In the genomic region with DNA sequence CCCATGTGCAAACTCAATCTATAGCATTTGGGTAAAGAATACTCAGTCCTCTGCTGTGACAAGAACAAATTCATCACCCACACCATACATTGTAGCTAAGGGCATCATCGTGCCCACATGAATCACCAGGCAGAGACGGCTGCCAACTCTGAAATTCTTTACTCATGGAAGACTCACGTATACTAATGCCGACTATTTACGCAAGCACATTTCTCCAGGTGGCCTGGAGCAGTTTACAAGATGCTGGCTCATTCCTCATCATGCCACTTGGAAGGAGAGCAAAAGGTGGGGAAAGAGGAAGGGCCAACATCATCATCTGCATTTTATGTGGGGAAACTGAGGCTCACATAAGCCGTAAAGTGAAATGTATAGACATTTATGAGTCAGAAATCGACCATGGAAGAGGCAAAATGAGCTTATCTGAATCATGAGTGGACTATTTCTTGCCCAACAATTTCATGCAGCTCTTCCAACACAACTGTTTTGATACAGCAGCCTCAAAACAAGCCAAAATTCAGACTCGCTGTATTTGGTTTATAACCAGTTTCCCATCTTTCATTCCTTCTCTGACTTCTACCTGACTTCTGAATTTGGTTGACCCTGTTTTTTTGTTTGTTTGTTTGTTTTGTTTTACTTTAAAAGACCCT, we compare ENCODE assay signal across 15 cellular contexts.
DNase-seq lines count a peak whose midpoint lies in the region; ATAC-seq and TF ChIP-seq lines count a peak whose summit lies in the region.
"Had no signal": no experiment of that assay in that cellular context is flagged by ENCODE, and none has a peak within 500 bp of the region (broad histone marks: within the 10 kb centered on the region; RNA-seq: fewer than 3 reads in every experiment).

No MANE protein-coding gene starts in this region.

- TF ChIP-seq CTCF in MCF 10A (IDR thresholded peaks at IDR 0.05; ENCODE audit: unreplicated experiment) (no peak), lung (IDR thresholded peaks at IDR 0.05; ENCODE audit: control extremely low read depth, extremely low read depth) (no peak), tibial nerve (IDR thresholded peaks at IDR 0.05) (no peak), omental fat pad (IDR thresholded peaks at IDR 0.05) (no peak)

- no peaks in the 10 kb centered on the region for H3K36me3 Mint-ChIP-seq in MCF 10A (ENCODE audit: insufficient read depth, unreplicated experiment)
- H3K36me3 Mint-ChIP-seq in activated T-helper 2 cell treated with anti-CD3 and anti-CD28 coated beads, Interferon-gamma antibody, Interleukin-2, Interleukin-4, amounts not matched to agents 10 μg/mL and 5 μg/mL and 100 μg/mL, durations not matched to agents 14 hours and 24 hours and 36 hours (ENCODE audit: low read depth) = no peaks in the 10 kb centered on the region
- H3K36me3 Mint-ChIP-seq: mesothelial cell of epicardium had no signal

- peak overlapping the region; percentile 98 for H3K27ac Mint-ChIP-seq in MCF 10A (ENCODE audit: low read depth, unreplicated experiment)
- H3K27ac Mint-ChIP-seq in activated T-helper 2 cell treated with anti-CD3 and anti-CD28 coated beads, Interferon-gamma antibody, Interleukin-2, Interleukin-4, amounts not matched to agents 10 μg/mL and 5 μg/mL and 100 μg/mL, durations not matched to agents 14 hours and 24 hours and 36 hours = no peak overlapping the region
- H3K27ac Mint-ChIP-seq: CD4-positive, alpha-beta T cell; HFFc6; mesothelial cell of epicardium had no signal

- TF ChIP-seq EP300 in tibial nerve (IDR thresholded peaks at IDR 0.05) = no peak

- POLR2A ChIA-PET in MCF 10A (lab: Yijun Ruan, JAX) = interaction anchor here (0.6 to 8.1 kb wide), 29 partner anchors 10 to 312 kb away, joined by 3 to 80 read pairs (median 5); partner anchors contain the start of genes CCDC122 and LACC1

- H3K4me1 Mint-ChIP-seq in MCF 10A (ENCODE audit: insufficient read depth, unreplicated experiment) = peaks cover 21% of the 10 kb centered on the region
- no peaks in the 10 kb centered on the region for H3K4me1 Mint-ChIP-seq in activated T-helper 2 cell treated with anti-CD3 and anti-CD28 coated beads, Interferon-gamma antibody, Interleukin-2, Interleukin-4, amounts not matched to agents 10 μg/mL and 5 μg/mL and 100 μg/mL, durations not matched to agents 14 hours and 24 hours and 36 hours (ENCODE audit: low read depth)

- CTCF ChIA-PET in MCF 10A (lab: Yijun Ruan, JAX) = interaction anchor here (0.6 to 1.4 kb wide), 4 partner anchors 12 to 608 kb away, joined by 3 to 5 read pairs (median 4); no protein-coding TSS in a partner anchor

- H3K9me3 Mint-ChIP-seq in MCF 10A (ENCODE audit: unreplicated experiment) = no peaks in the 10 kb centered on the region
- H3K9me3 Mint-ChIP-seq in activated T-helper 2 cell treated with anti-CD3 and anti-CD28 coated beads, Interferon-gamma antibody, Interleukin-2, Interleukin-4, amounts not matched to agents 10 μg/mL and 5 μg/mL and 100 μg/mL, durations not matched to agents 14 hours and 24 hours and 36 hours = no peaks in the 10 kb centered on the region
- H3K9me3 Mint-ChIP-seq: CD4-positive, alpha-beta T cell; HFFc6; mesothelial cell of epicardium had no signal

- H3K4me3 ChIP-seq in lung = no peak overlapping the region
- no peak overlapping the region for H3K4me3 ChIP-seq in tibial nerve

- H3K27ac ChIP-seq in lung (ENCODE audit: low read depth in 1 of 2, low read length in 1 of 2) = no peak overlapping the region
- peak overlapping the region in 3 of 4 donors; percentile 37 to 73 (median 39) for H3K27ac ChIP-seq in tibial nerve
- H3K27ac ChIP-seq: brain microvascular endothelial cell had no signal

- H3K36me3 ChIP-seq in lung (ENCODE audit: control insufficient read depth in 2 of 2, insufficient read depth in 2 of 2, low read length in 2 of 2) (no peaks in the 10 kb centered on the region), tibial nerve (no peaks in the 10 kb centered on the region)
- H3K36me3 ChIP-seq: brain microvascular endothelial cell had no signal

- ATAC-seq in lung (ENCODE audit: insufficient read depth, low FRiP score) (no peak), omental fat pad (ENCODE audit: low FRiP score) (no peak), GM19463 (IDR thresholded peaks at IDR 0.05; ENCODE audit: unreplicated experiment) (no peak)

- H3K27me3 ChIP-seq in lung (ENCODE audit: control insufficient read depth, insufficient read depth) = no peaks in the 10 kb centered on the region
- no peaks in the 10 kb centered on the region for H3K27me3 ChIP-seq in tibial nerve
- H3K27me3 ChIP-seq: brain microvascular endothelial cell had no signal

- peak; percentile 95 for DNase-seq in NCI-H226
- DNase-seq in MCF 10A (ENCODE audit: unreplicated experiment) = peak; percentile 98
- peak; percentile 4 for DNase-seq in lung (ENCODE audit: low spot score)
- no peak for DNase-seq in tibial nerve (ENCODE audit: low spot score in 2 of 2)
- DNase-seq in activated T-helper 2 cell treated with anti-CD3 and anti-CD28 coated beads, Interferon-gamma antibody, Interleukin-2, Interleukin-4, amounts not matched to agents 10 μg/mL and 5 μg/mL and 100 μg/mL, durations not matched to agents 14 hours and 24 hours and 36 hours (ENCODE audit: low spot score) = no peak
- DNase-seq in omental fat pad (ENCODE audit: low spot score) = no peak
- DNase-seq: brain microvascular endothelial cell; CD4-positive, alpha-beta T cell; erythroblast; HFFc6; NCI-H526; stimulated activated CD4-positive, alpha-beta T cell treated with anti-CD3 and anti-CD28 coated beads, Interleukin-4, amount 100 ng/mL, for 4 hours; stimulated activated naive CD4-positive, alpha-beta T cell had no signal

- H3K9me3 ChIP-seq in lung (ENCODE audit: control insufficient read depth in 2 of 2, insufficient read depth in 1 of 2, low read length in 1 of 2) (no peaks in the 10 kb centered on the region), tibial nerve (no peaks in the 10 kb centered on the region)

- peak overlapping the region; percentile 47 for H3K4me3 Mint-ChIP-seq in MCF 10A (ENCODE audit: unreplicated experiment)
- no peak overlapping the region for H3K4me3 Mint-ChIP-seq in activated T-helper 2 cell treated with anti-CD3 and anti-CD28 coated beads, Interferon-gamma antibody, Interleukin-2, Interleukin-4, amounts not matched to agents 10 μg/mL and 5 μg/mL and 100 μg/mL, durations not matched to agents 14 hours and 24 hours and 36 hours (ENCODE audit: low read depth)
- H3K4me3 Mint-ChIP-seq: CD4-positive, alpha-beta T cell; HFFc6; mesothelial cell of epicardium had no signal

- TF ChIP-seq POLR2A in tibial nerve (IDR thresholded peaks at IDR 0.05) = no peak

- peaks cover 0 to 7% of the 10 kb centered on the region in 2 donors for H3K4me1 ChIP-seq in lung (ENCODE audit: control insufficient read depth in 2 of 2, insufficient read depth in 2 of 2, low read length in 2 of 2)
- peaks cover 0 to 51% (median 6%) of the 10 kb centered on the region in 4 donors for H3K4me1 ChIP-seq in tibial nerve

- intact Hi-C loops in MCF 10A (cut with micrococcal nuclease) = loop anchor here (1.0 kb wide), 2 partner anchors 154 to 277 kb away; no protein-coding TSS in a partner anchor
- intact Hi-C loops in activated T-helper 2 cell treated with anti-CD3 and anti-CD28 coated beads, Interferon-gamma antibody, Interleukin-2, Interleukin-4, amounts not matched to agents 10 μg/mL and 5 μg/mL and 100 μg/mL, durations not matched to agents 14 hours and 24 hours and 36 hours (cut with micrococcal nuclease) = no loop called here

- H3K27me3 Mint-ChIP-seq in MCF 10A (ENCODE audit: insufficient read depth, unreplicated experiment) = no peaks in the 10 kb centered on the region
- H3K27me3 Mint-ChIP-seq in activated T-helper 2 cell treated with anti-CD3 and anti-CD28 coated beads, Interferon-gamma antibody, Interleukin-2, Interleukin-4, amounts not matched to agents 10 μg/mL and 5 μg/mL and 100 μg/mL, durations not matched to agents 14 hours and 24 hours and 36 hours (ENCODE audit: low read depth) = peaks cover 8% of the 10 kb centered on the region

- TSS peak; percentile 63 for BruUV-seq in MCF 10A (replicated peaks; lab: Mats Ljungman, UMichigan)

- 78 to 80% methylated on average over 8 of the region's 8 CpGs for whole genome bisulfite sequencing in lung, 2 donors
- WGBS in tibial nerve, 2 donors = 69 to 72% methylated on average over 8 of the region's 8 CpGs

Comparison
In these comparisons a context has a peak if more than half of its experiments do, and no peak if none do; other contexts are left out.
1. DNase-seq: peak in NCI-H226 (single experiment), MCF 10A (single experiment) and lung (single experiment); none in tibial nerve (0 of 2), activated T-helper 2 cell treated with anti-CD3 and anti-CD28 coated beads, Interferon-gamma antibody, Interleukin-2, Interleukin-4, amounts not matched to agents 10 μg/mL and 5 μg/mL and 100 μg/mL, durations not matched to agents 14 hours and 24 hours and 36 hours (single experiment) and omental fat pad (single experiment).
2. H3K27ac ChIP-seq: peak in tibial nerve (3 of 4); none in lung (0 of 2).